20 cellular contexts compared by ENCODE assay signal in genomic region chr9:110112792-110113191, GRCh38.
DNase-seq lines count a peak whose midpoint lies in the region; ATAC-seq, FAIRE-seq and TF ChIP-seq lines count a peak whose summit lies in the region.
"Had no signal": no experiment of that assay in that cellular context is flagged by ENCODE, and none has a peak within 500 bp of the region (broad histone marks: within the 10 kb centered on the region; RNA-seq: fewer than 3 reads in every experiment).

No MANE protein-coding gene starts in this region.

- no peak overlapping the region for H2BK120ac ChIP-seq in H1 (replicated peaks; ENCODE audit: low read depth, low read length)

- ATAC-seq in stimulated activated memory B cell treated with anti-CD40 and anti-IgM and Interleukin-4, amounts not matched to agents 10 μg/mL and 1 μg/mL and 100 μg/mL, for 72 hours, result peak; percentile 21
- no peak for ATAC-seq in GM21786 (IDR thresholded peaks at IDR 0.05; ENCODE audit: unreplicated experiment)
- ATAC-seq: SK-N-SH treated with all-trans-retinoic acid at 6 μM for 48 hours had no signal

- no peak for TF ChIP-seq POLR2A in H1 (IDR thresholded peaks at IDR 0.05; ENCODE audit: control extremely low read depth in 1 of 2, low read depth in 2 of 2, low read length in 2 of 2)
- TF ChIP-seq POLR2A in vagina (IDR thresholded peaks at IDR 0.05), result no peak

- H3K36me3 Mint-ChIP-seq in IgD-negative memory B cell, result peaks cover 4% of the 10 kb centered on the region
- peaks cover 51% of the 10 kb centered on the region for H3K36me3 Mint-ChIP-seq in stimulated activated memory B cell treated with anti-CD40 and anti-IgM and Interleukin-4, amounts not matched to agents 10 μg/mL and 1 μg/mL and 100 μg/mL, for 72 hours

- peak overlapping the region; percentile 63; the same call in 1 of the 2 replicates for H2BK12ac ChIP-seq in H1 (ENCODE audit: low read depth, low read length)

- H2BK15ac ChIP-seq in H1 (ENCODE audit: low read length), result no peak overlapping the region

- TF ChIP-seq CTCF in H1 (IDR thresholded peaks at IDR 0.05; ENCODE audit: control extremely low read depth in 1 of 3, insufficient read depth in 1 of 3, low read depth in 1 of 3, low read length in 3 of 3), result no peak
- TF ChIP-seq CTCF in vagina (IDR thresholded peaks at IDR 0.05), result no peak

- no peak overlapping the region for H4K5ac ChIP-seq in H1 (ENCODE audit: insufficient read length, low read depth, low read length)

- H3K79me2 ChIP-seq in H1 (ENCODE audit: control insufficient read depth in 1 of 2, insufficient read depth in 2 of 2, low read length in 2 of 2), result peaks cover 0 to 41% of the 10 kb centered on the region in 2 experiments; a peak in 2 of 4 replicates

- H3K9ac ChIP-seq in H1 (replicated peaks in 1 of 4; ENCODE audit: extremely low read depth in 1 of 4, low read depth in 3 of 4, low read length in 3 of 4), result no peak overlapping the region

- no peak for TF ChIP-seq EP300 in H1 (IDR thresholded peaks at IDR 0.05; ENCODE audit: borderline replicate concordance in 1 of 2, low read depth in 2 of 2, low read length in 2 of 2)

- no peak overlapping the region for H2AK5ac ChIP-seq in H1 (ENCODE audit: low read depth, low read length)

- peaks cover 6 to 28% (median 16%) of the 10 kb centered on the region in 4 experiments for H3K4me1 ChIP-seq in H1 (replicated peaks in 1 of 4; ENCODE audit: control insufficient read depth in 3 of 4, insufficient read depth in 4 of 4, low read length in 3 of 4)
- H3K4me1 ChIP-seq in HAP-1, result no peaks in the 10 kb centered on the region
- H3K4me1 ChIP-seq in vagina, result peaks cover 23% of the 10 kb centered on the region

- H3K4me3 ChIP-seq in H1 (ENCODE audit: extremely low read depth in 1 of 4, insufficient read depth in 2 of 4, low read depth in 3 of 4, low read length in 4 of 4) (no peak overlapping the region), HAP-1 (no peak overlapping the region), vagina (no peak overlapping the region)

- H3K14ac ChIP-seq in H1 (ENCODE audit: insufficient read length), result no peak overlapping the region

- H4K91ac ChIP-seq in H1 (replicated peaks; ENCODE audit: insufficient read length, low read length), result no peak overlapping the region

- no peak overlapping the region for H2AFZ ChIP-seq in H1 (ENCODE audit: low read length)

- peak overlapping the region; percentile 54 to 80 (median 66) for H3K27ac Mint-ChIP-seq in IgD-negative memory B cell
- no peak overlapping the region for H3K27ac Mint-ChIP-seq in stimulated activated memory B cell treated with anti-CD40 and anti-IgM and Interleukin-4, amounts not matched to agents 10 μg/mL and 1 μg/mL and 100 μg/mL, for 72 hours
- H3K27ac Mint-ChIP-seq: CD4-positive, alpha-beta memory T cell had no signal

- WGBS in H1 (ENCODE audit: extremely low coverage in 1 of 2, insufficient coverage in 1 of 2, insufficient read length in 1 of 2, insufficient replicate concordance in 2 of 2, low coverage in 1 of 2, low lambda C conversion rate in 2 of 2, missing lambda C conversion rate in 1 of 2), 2 experiments, result 93% methylated on average over 4 of the region's 4 CpGs; no CpG with 5 or more reads in 1 of the 2 experiments

- no peak overlapping the region for H3K56ac ChIP-seq in H1 (replicated peaks; ENCODE audit: insufficient read length, low read depth, low read length)

- no peaks in the 10 kb centered on the region for H3K9me3 ChIP-seq in H1 (ENCODE audit: insufficient read depth in 2 of 2, low read depth in 1 of 2, low read length in 1 of 2)
- no peaks in the 10 kb centered on the region for H3K9me3 ChIP-seq in HAP-1
- no peaks in the 10 kb centered on the region for H3K9me3 ChIP-seq in vagina

- no peak for FAIRE-seq in H1 (lab: Jason Lieb, UNC)
- FAIRE-seq: D721Med had no signal

- no peak overlapping the region for H2BK20ac ChIP-seq in H1 (ENCODE audit: low read length)

- peak overlapping the region in 3 of 4 donors; percentile 27 to 88 (median 61) for H3K4me3 Mint-ChIP-seq in IgD-negative memory B cell
- no peak overlapping the region for H3K4me3 Mint-ChIP-seq in stimulated activated memory B cell treated with anti-CD40 and anti-IgM and Interleukin-4, amounts not matched to agents 10 μg/mL and 1 μg/mL and 100 μg/mL, for 72 hours
- H3K4me3 Mint-ChIP-seq: CD4-positive, alpha-beta memory T cell had no signal

- no peak for TF ChIP-seq RAD21 in H1 (IDR thresholded peaks at IDR 0.05 in 1 of 2, conservative IDR thresholded peaks at IDR 0.05 in 1 of 2; ENCODE audit: low read depth in 2 of 2, low read length in 2 of 2)

- no peaks in the 10 kb centered on the region; the same call in 1 of the 2 replicates for H3K79me1 ChIP-seq in H1 (ENCODE audit: low read depth, low read length)

- no peaks in the 10 kb centered on the region for H3K9me3 Mint-ChIP-seq in IgD-negative memory B cell
- no peaks in the 10 kb centered on the region for H3K9me3 Mint-ChIP-seq in stimulated activated memory B cell treated with anti-CD40 and anti-IgM and Interleukin-4, amounts not matched to agents 10 μg/mL and 1 μg/mL and 100 μg/mL, for 72 hours
- H3K9me3 Mint-ChIP-seq: CD4-positive, alpha-beta memory T cell had no signal

- intact Hi-C loops in vagina (cut with DNase I), result no loop called here

- H3K27me3 ChIP-seq in H1 (replicated peaks in 1 of 4; ENCODE audit: control insufficient read depth in 3 of 4, extremely low read depth in 1 of 4, insufficient read depth in 3 of 4, low read length in 3 of 4) (no peaks in the 10 kb centered on the region), HAP-1 (ENCODE audit: low read depth) (no peaks in the 10 kb centered on the region), vagina (no peaks in the 10 kb centered on the region)

- no peak overlapping the region for H2BK5ac ChIP-seq in H1 (ENCODE audit: low read depth, low read length)

- peak; percentile 52 for DNase-seq in DMS79 treated with DMSO at 0.1 percent for 48 hours (lab: John Stamatoyannopoulos, UW)
- DNase-seq in H1 (ENCODE audit: low read depth in 1 of 2, low spot score in 2 of 2), result no peak
- no peak for DNase-seq in HAP-1 (ENCODE audit: low spot score in 2 of 2)
- no peak for DNase-seq in vagina (ENCODE audit: extremely low spot score in 2 of 2)
- DNase-seq: ACHN; CD4-positive, alpha-beta memory T cell; HCEC 1CT; KBM-7; NCI-H1092 treated with DMSO at 0.1 percent for 48 hours; NCI-H1694; NCI-H2107; NCI-H226; NCI-H526 treated with DMSO at 0.1 percent for 48 hours; Right ventricle myocardium superior had no signal

- H3K4me1 Mint-ChIP-seq in IgD-negative memory B cell, result peaks cover 57 to 64% (median 63%) of the 10 kb centered on the region in 3 donors
- H3K4me1 Mint-ChIP-seq in stimulated activated memory B cell treated with anti-CD40 and anti-IgM and Interleukin-4, amounts not matched to agents 10 μg/mL and 1 μg/mL and 100 μg/mL, for 72 hours, result peaks cover 82% of the 10 kb centered on the region

- H3K27me3 Mint-ChIP-seq in IgD-negative memory B cell, result no peaks in the 10 kb centered on the region
- H3K27me3 Mint-ChIP-seq in stimulated activated memory B cell treated with anti-CD40 and anti-IgM and Interleukin-4, amounts not matched to agents 10 μg/mL and 1 μg/mL and 100 μg/mL, for 72 hours, result no peaks in the 10 kb centered on the region
- H3K27me3 Mint-ChIP-seq: CD4-positive, alpha-beta memory T cell had no signal

- H3K23me2 ChIP-seq in H1 (ENCODE audit: low read depth, low read length), result no peaks in the 10 kb centered on the region

- CTCF ChIA-PET in H1 (lab: Charles Lee; ENCODE audit: partially characterized antibody), result interaction anchor here (0.5 to 2.1 kb wide), 4 partner anchors 40 to 202 kb away, joined by 3 to 8 read pairs (median 5); no protein-coding TSS in a partner anchor

- peaks cover 1 to 5% of the 10 kb centered on the region in 2 experiments for H4K20me1 ChIP-seq in H1 (replicated peaks in 1 of 2; ENCODE audit: control insufficient read depth in 1 of 2, insufficient read depth in 2 of 2, low read length in 2 of 2)

- H3K18ac ChIP-seq in H1 (ENCODE audit: extremely low read depth, low read length), result no peak overlapping the region

- no peak overlapping the region for H3K23ac ChIP-seq in H1 (ENCODE audit: insufficient read length)

- H3K4me2 ChIP-seq in H1 (ENCODE audit: insufficient read depth in 1 of 2, low read depth in 2 of 2, low read length in 2 of 2), result no peak overlapping the region

- no peak overlapping the region for H3K4ac ChIP-seq in H1 (replicated peaks; ENCODE audit: insufficient read length, low read depth, low read length)

- H3K27ac ChIP-seq in H1 (ENCODE audit: low read depth, low read length), result no peak overlapping the region
- H3K27ac ChIP-seq in vagina, result no peak overlapping the region
- H3K27ac ChIP-seq: HL-60 had no signal

- H3K36me3 ChIP-seq in H1 (ENCODE audit: control insufficient read depth in 2 of 4, insufficient read depth in 4 of 4, low read length in 3 of 4), result no peaks in the 10 kb centered on the region
- no peaks in the 10 kb centered on the region for H3K36me3 ChIP-seq in HAP-1 (replicated peaks)
- H3K36me3 ChIP-seq in vagina, result no peaks in the 10 kb centered on the region

- no peak overlapping the region for H4K8ac ChIP-seq in H1 (ENCODE audit: extremely low read depth, insufficient read depth, low read length)

- in situ Hi-C loops in HAP-1 (cut with MboI; ENCODE audit: low sequenced_read_pairs), result no loop called here

- POLR2A ChIA-PET in H1 (lab: Charles Lee; ENCODE audit: partially characterized antibody), result interaction anchor here (0.6 to 1.2 kb wide), 2 partner anchors 10 to 17 kb away, joined by 3 read pairs; no protein-coding TSS in a partner anchor

TF ChIP-seq in H1, 55 proteins besides CTCF, POLR2A, EP300 and RAD21:
- no peak for TF ChIP-seq RXRA (IDR thresholded peaks at IDR 0.05; ENCODE audit: insufficient read depth, low read depth, low read length)
- TF ChIP-seq CHD2 (IDR thresholded peaks at IDR 0.05; ENCODE audit: low read length), result no peak
- no peak for TF ChIP-seq SIN3A (conservative IDR thresholded peaks at IDR 0.05 in 1 of 2, IDR thresholded peaks at IDR 0.05 in 1 of 2; ENCODE audit: low read depth in 1 of 2, low read length in 2 of 2)
- TF ChIP-seq NRF1 (IDR thresholded peaks at IDR 0.05; ENCODE audit: low read depth, low read length), result no peak
- TF ChIP-seq SP1 (IDR thresholded peaks at IDR 0.05; ENCODE audit: low read depth, low read length), result no peak
- no peak for TF ChIP-seq HDAC2 (IDR thresholded peaks at IDR 0.05; ENCODE audit: borderline replicate concordance in 1 of 2, low read depth in 2 of 2, low read length in 2 of 2)
- TF ChIP-seq CBX8 (IDR thresholded peaks at IDR 0.05; ENCODE audit: borderline replicate concordance, low read depth, low read length), result no peak
- TF ChIP-seq SRF (IDR thresholded peaks at IDR 0.05; ENCODE audit: low read depth, low read length), result no peak
